In genomic region chr16:70795513-70795912, GRCh38 we compare ENCODE assay signal across 18 cellular contexts.
"Had no signal": no experiment of that assay in that cellular context is flagged by ENCODE, and none has a peak within 500 bp of the region (broad histone marks: within the 10 kb centered on the region; RNA-seq: fewer than 3 reads in every experiment).

No MANE protein-coding gene starts in this region.

- H3K27ac ChIP-seq: coronary artery, foreskin keratinocyte, neutrophil, spleen, thoracic aorta, uterus had no signal

- H3K36me3 ChIP-seq: thoracic aorta, uterus had no signal

- DNase-seq: effector CD4-positive, alpha-beta T cell; endodermal cell; erythroblast; foreskin keratinocyte; immature natural killer cell; left colon; mammary epithelial cell; mucosa of descending colon; naive thymus-derived CD8-positive, alpha-beta T cell; spleen; stimulated activated CD4-positive, alpha-beta T cell treated with anti-CD3 and anti-CD28 coated beads, Interleukin-2, amount 100 ng/mL, for 24 hours; stimulated activated CD4-positive, alpha-beta T cell treated with anti-CD3 and anti-CD28 coated beads, Interleukin-4, amount 100 ng/mL, for 4 hours; stimulated activated naive B cell treated with anti-CD40 and anti-IgM and Interleukin-4, amounts not matched to agents 10 μg/mL and 1 μg/mL and 100 μg/mL, for 72 hours; stimulated activated naive CD8-positive, alpha-beta T cell treated with anti-CD3 and anti-CD28 coated beads, Interleukin-15, amount 100 ng/mL, for 72 hours; uterus had no signal

- H3K9me3 ChIP-seq: mucosa of descending colon, neutrophil, spleen, thoracic aorta, uterus had no signal

- H3K4me3 ChIP-seq: coronary artery, mucosa of descending colon, spleen, thoracic aorta, uterus had no signal

- H3K27me3 ChIP-seq: foreskin keratinocyte, neutrophil, spleen, uterus had no signal
